8 cellular contexts compared by ENCODE assay signal in the genomic region with DNA sequence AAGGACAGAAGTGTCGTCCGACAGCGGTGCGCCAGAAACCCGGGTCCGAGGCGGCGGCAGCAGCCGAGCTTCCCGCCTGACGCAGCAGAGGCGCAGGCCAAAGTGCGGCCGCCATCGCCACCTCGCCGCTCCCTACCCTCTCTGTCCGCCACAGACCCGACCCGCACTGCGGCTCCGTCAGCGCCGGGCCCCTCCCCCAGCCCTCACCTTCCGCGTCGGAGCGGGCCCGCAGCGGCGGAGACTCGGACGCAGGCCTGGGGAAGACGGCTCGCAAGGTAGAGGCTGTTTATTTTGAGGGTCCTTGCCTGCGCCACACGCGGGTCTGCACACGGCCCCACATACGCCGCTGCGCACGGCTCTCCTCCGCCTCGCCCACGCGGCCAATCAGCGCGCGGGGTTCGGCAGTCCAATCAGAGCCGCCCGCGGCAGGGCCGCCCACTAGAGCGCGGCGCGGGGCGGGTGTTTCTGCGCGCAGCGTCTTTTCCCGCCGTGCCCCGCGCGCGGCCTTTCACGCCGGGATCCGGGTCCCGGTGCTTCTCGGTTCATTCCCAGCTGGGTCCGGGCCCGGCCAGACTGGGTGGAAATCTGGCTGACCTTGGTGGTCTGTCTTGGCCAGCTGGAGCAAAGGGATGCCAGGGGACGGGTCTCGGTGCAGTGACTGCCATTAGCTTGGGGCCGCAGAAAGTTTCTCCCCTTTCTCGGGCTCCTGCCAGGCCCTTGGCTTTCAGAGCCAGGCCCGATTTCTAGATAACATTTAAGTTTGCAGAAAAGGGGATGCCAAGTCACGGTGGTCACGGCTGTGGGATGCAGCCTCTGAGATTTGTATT. TPM values are rescaled to one million over a fixed set of nuclear protein-coding genes. Genes with fewer than 3 reads are reported as not detected.
DNase-seq lines count a peak whose midpoint lies in the region; ATAC-seq lines count a peak whose summit lies in the region.

A gene (minus strand): TSS at position 328 of the 827 bp plus-strand sequence. CDS start 12,139 bp downstream, outside the sequence.

- H2BK12ac ChIP-seq in mesenchymal stem cell (ENCODE audit: low read length in 2 of 2) = peak within 1 kb of the TSS; percentile 14 to 79

- H3K27ac Mint-ChIP-seq in effector memory CD8-positive, alpha-beta T cell = peak within 1 kb of the TSS; percentile 97

- H2BK120ac ChIP-seq in mesenchymal stem cell (ENCODE audit: low read depth, low read length) = peak within 1 kb of the TSS; percentile 98

- H3K4me1 Mint-ChIP-seq in effector memory CD8-positive, alpha-beta T cell (ENCODE audit: low read depth in 2 of 2) = peaks cover 32 to 34% of the 10 kb centered on the region in 2 donors

- H3K4me2 ChIP-seq in mesenchymal stem cell (ENCODE audit: low read length, poor library complexity, severe bottlenecking) = peak within 1 kb of the TSS; percentile 55

- H2AFZ ChIP-seq in mesenchymal stem cell (ENCODE audit: low read depth, low read length) = peak within 1 kb of the TSS; percentile 64

- peak within 1 kb of the TSS; percentile 99 to 100 for H3K18ac ChIP-seq in mesenchymal stem cell (ENCODE audit: low read depth in 1 of 2, low read length in 2 of 2)

- no peaks in the 10 kb centered on the region for H3K9me3 Mint-ChIP-seq in effector memory CD8-positive, alpha-beta T cell

- H3K23ac ChIP-seq in mesenchymal stem cell (ENCODE audit: low read length in 2 of 2) = peak within 1 kb of the TSS; percentile 99

- whole genome bisulfite sequencing in mesenchymal stem cell = under 1% methylated on average over 69 of the region's 83 CpGs

- peak within 1 kb of the TSS; percentile 90 to 95 for H3K4me3 Mint-ChIP-seq in effector memory CD8-positive, alpha-beta T cell

- peaks cover 60% of the 10 kb centered on the region for H3K36me3 Mint-ChIP-seq in effector memory CD8-positive, alpha-beta T cell (ENCODE audit: insufficient read depth)

- peak within 1 kb of the TSS; percentile 93 for H2BK15ac ChIP-seq in mesenchymal stem cell (ENCODE audit: low read depth, poor library complexity, severe bottlenecking)

- peak within 1 kb of the TSS; percentile 99 to 100 for H3K4ac ChIP-seq in mesenchymal stem cell (ENCODE audit: low read depth in 1 of 2, low read length in 2 of 2)

- peak within 1 kb of the TSS; percentile 62 to 99 for H3K14ac ChIP-seq in mesenchymal stem cell (ENCODE audit: low read length in 2 of 2)

- peaks cover 12% of the 10 kb centered on the region for H3K4me1 ChIP-seq in mesenchymal stem cell (ENCODE audit: control insufficient read depth, insufficient read depth, low read depth, low read length)

- peak; percentile 97 for ATAC-seq in GM21381 (IDR thresholded peaks at IDR 0.05; ENCODE audit: unreplicated experiment)
- ATAC-seq in effector memory CD8-positive, alpha-beta T cell (replicated peaks) = peak; percentile 97

- DNase-seq in COR-L47 (lab: John Stamatoyannopoulos, UW) (peak; percentile 98), HUDEP-2 (lab: John Stamatoyannopoulos, UW; ENCODE audit: unreplicated experiment in 76 of 76) (peak in 75 of 76 experiments; percentile 10 to 94 (median 82)), NOMO-1 treated with dmso at 0.1 percent for 144 hours (lab: John Stamatoyannopoulos, UW; ENCODE audit: unreplicated experiment) (peak; percentile 99), mesenchymal stem cell (peak; percentile 94)
- peak; percentile 75 to 87 (median 85) for DNase-seq in activated CD8-positive, alpha-beta memory T cell treated with anti-CD3 and anti-CD28 coated beads for 48 hours (ENCODE audit: low read depth in 2 of 3, low spot score in 2 of 3)
- DNase-seq in effector memory CD8-positive, alpha-beta T cell = peak; percentile 90 to 91 (median 90)
- DNase-seq in stimulated activated CD8-positive, alpha-beta memory T cell treated with anti-CD3 and anti-CD28 coated beads, Interleukin-12 subunit alpha, Interleukin-12 subunit beta, amount 100 ng/mL, for 24 hours (ENCODE audit: extremely low read depth) = peak; percentile 79

- H3K9ac ChIP-seq in mesenchymal stem cell (ENCODE audit: low read length) = peak within 1 kb of the TSS; percentile 100

- H3K79me1 ChIP-seq in mesenchymal stem cell (replicated peaks; ENCODE audit: low read length, poor library complexity, severe bottlenecking) = peaks cover 2% of the 10 kb centered on the region

- H3K9me3 ChIP-seq in mesenchymal stem cell (ENCODE audit: control insufficient read depth, low read length) = no peaks in the 10 kb centered on the region

- peak within 1 kb of the TSS; percentile 97 for H2BK5ac ChIP-seq in mesenchymal stem cell (ENCODE audit: low read depth, low read length, poor library complexity, severe bottlenecking)

- H3K27me3 ChIP-seq in mesenchymal stem cell (ENCODE audit: control insufficient read depth in 1 of 2, insufficient read depth in 1 of 2, low read length in 2 of 2) = no peaks in the 10 kb centered on the region

- H3K36me3 ChIP-seq in mesenchymal stem cell (ENCODE audit: control insufficient read depth in 1 of 2, insufficient read depth in 2 of 2, low read depth in 1 of 2, low read length in 2 of 2) = peaks cover 3 to 15% of the 10 kb centered on the region in 2 experiments

- peak within 1 kb of the TSS; percentile 85 to 99 for H3K4me3 ChIP-seq in mesenchymal stem cell (ENCODE audit: insufficient read depth in 1 of 2, low read depth in 1 of 2, low read length in 2 of 2)

- peak within 1 kb of the TSS; percentile 99 for H4K91ac ChIP-seq in mesenchymal stem cell (ENCODE audit: low read length)

- H2AK5ac ChIP-seq in mesenchymal stem cell (ENCODE audit: low read length, severe bottlenecking) = peak within 1 kb of the TSS; percentile 20

- H4K8ac ChIP-seq in mesenchymal stem cell (ENCODE audit: low read length) = peak within 1 kb of the TSS; percentile 98

- H3K27me3 Mint-ChIP-seq in effector memory CD8-positive, alpha-beta T cell = no peaks in the 10 kb centered on the region

- H3K27ac ChIP-seq in mesenchymal stem cell (ENCODE audit: low read length, poor library complexity, severe bottlenecking) = peak within 1 kb of the TSS; percentile 81

RNA-seq across cellular contexts. Expression of the gene that starts here (rescaled TPM):
- 119 TPM for polyA plus RNA-seq in mesenchymal stem cell (2013, experiment 1 of 2)
- polyA plus RNA-seq in mesenchymal stem cell (2013, experiment 2 of 2) = 118 TPM

Comparison
In these comparisons a context has a peak if more than half of its experiments do, and no peak if none do; other contexts are left out.
1. Peak in every context shown above with its lines: DNase-seq, ATAC-seq, H3K4me3 ChIP-seq and H3K27ac ChIP-seq.